Comparison of ENCODE assay signal across 25 cellular contexts in the genomic region with DNA sequence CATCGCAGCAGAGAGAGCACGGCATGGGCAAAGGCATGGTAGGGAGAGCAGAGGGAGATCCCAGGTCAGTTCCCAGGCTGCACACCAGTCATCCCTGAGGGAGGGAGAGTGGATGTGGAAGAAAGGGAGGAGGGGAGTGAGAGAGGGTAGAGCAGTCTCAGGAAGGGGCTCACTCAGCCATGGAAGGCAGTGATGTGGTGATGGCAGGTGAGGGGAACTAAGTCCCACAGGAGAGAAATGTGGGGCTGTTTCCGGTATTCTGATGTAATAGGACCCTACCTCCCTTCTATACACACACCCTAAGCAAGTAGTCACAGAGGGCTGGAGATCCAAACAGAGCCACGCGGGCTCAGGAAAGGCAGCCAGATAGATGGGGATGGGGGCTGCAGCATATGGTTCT.
"Had no signal": no experiment of that assay in that cellular context is flagged by ENCODE, and none has a peak within 500 bp of the region (broad histone marks: within the 10 kb centered on the region; RNA-seq: fewer than 3 reads in every experiment).

No MANE protein-coding gene starts in this region.

- DNase-seq: dermis blood vessel endothelial cell; effector memory CD4-positive, alpha-beta T cell; heart right ventricle; hippocampal formation; left colon; lower lobe of right lung; midbrain; naive thymus-derived CD4-positive, alpha-beta T cell; pancreas; right lobe of liver; small intestine; stimulated activated CD4-positive, alpha-beta T cell treated with anti-CD3 and anti-CD28 coated beads, Interleukin-15, amount 100 ng/mL, for 24 hours; stimulated activated CD4-positive, alpha-beta T cell treated with anti-CD3 and anti-CD28 coated beads, Interleukin-2, amount 100 ng/mL, for 48 hours; stimulated activated naive B cell treated with anti-CD40 and anti-IgM and Interleukin-4, amounts not matched to agents 10 μg/mL and 1 μg/mL and 100 μg/mL, for 72 hours; upper lobe of left lung had no signal

- ATAC-seq: gastroesophageal sphincter; heart right ventricle; left colon; lower lobe of right lung; naive thymus-derived CD4-positive, alpha-beta T cell; pancreas; right lobe of liver; stimulated activated naive B cell treated with anti-CD40 and anti-IgM and Interleukin-4, amounts not matched to agents 10 μg/mL and 1 μg/mL and 100 μg/mL, for 72 hours had no signal

- FAIRE-seq: endothelial cell of umbilical vein, islet of Langerhans, pancreas, small intestine, urothelium cell line had no signal

- H3K4me1 ChIP-seq: esophagus muscularis mucosa, foreskin keratinocyte, gastroesophageal sphincter, heart right ventricle, lower lobe of right lung, pancreas, right lobe of liver, upper lobe of left lung had no signal

- H3K9me3 ChIP-seq: esophagus muscularis mucosa, gastroesophageal sphincter, heart right ventricle, lower lobe of right lung, neutrophil, pancreas, right lobe of liver, thoracic aorta, tibial nerve, upper lobe of left lung had no signal

- H3K27me3 ChIP-seq: foreskin keratinocyte, neutrophil, pancreas, right lobe of liver, upper lobe of left lung had no signal

- H3K36me3 ChIP-seq: esophagus muscularis mucosa, gastroesophageal sphincter, heart right ventricle, lower lobe of right lung, neutrophil, pancreas, right lobe of liver, thoracic aorta, tibial nerve, upper lobe of left lung had no signal

- H3K27ac ChIP-seq: coronary artery, esophagus muscularis mucosa, foreskin keratinocyte, gastroesophageal sphincter, heart right ventricle, lower lobe of right lung, neutrophil, pancreas, right lobe of liver, thoracic aorta, tibial nerve, upper lobe of left lung had no signal

- H3K4me3 ChIP-seq: coronary artery, esophagus muscularis mucosa, gastroesophageal sphincter, heart right ventricle, lower lobe of right lung, pancreas, right lobe of liver, thoracic aorta, tibial nerve, upper lobe of left lung had no signal
